ENCODE assay signal across 8 cellular contexts in genomic region chr18:10526211-10526949, GRCh38. TPM values are rescaled to one million over a fixed set of nuclear protein-coding genes. Genes with fewer than 3 reads are reported as not detected.
DNase-seq lines count a peak whose midpoint lies in the region; ATAC-seq, FAIRE-seq and TF ChIP-seq lines count a peak whose summit lies in the region.

No MANE protein-coding gene starts in this region.

- FAIRE-seq in keratinocyte (lab: Jason Lieb, UNC): no peak

- intact Hi-C loops in MCF 10A (cut with micrococcal nuclease): loop anchor here (10.0 kb wide), 3 partner anchors 202 to 952 kb away; no protein-coding TSS in a partner anchor

- peak overlapping the region; percentile 98 for H3K27ac Mint-ChIP-seq in T-helper 2 cell treated with Interferon-gamma antibody and Interleukin-4, amounts not matched to agents 5 μg/mL and 100 μg/mL, for 36 hours
- peak overlapping the region; percentile 95 for H3K27ac Mint-ChIP-seq in MCF 10A (ENCODE audit: low read depth, unreplicated experiment)

- peak overlapping the region; percentile 98 for H3K4me2 ChIP-seq in DND-41 (ENCODE audit: insufficient read depth, low read length)
- peak overlapping the region; percentile 86 for H3K4me2 ChIP-seq in keratinocyte (ENCODE audit: control insufficient read depth, extremely low read depth, insufficient read depth, low read depth, low read length)

- H3K4me1 ChIP-seq in DND-41 (ENCODE audit: insufficient read depth, low read length) (peaks cover 40% of the 10 kb centered on the region), keratinocyte (ENCODE audit: control insufficient read depth, extremely low read depth, insufficient read depth, low read length) (peaks cover 21% of the 10 kb centered on the region)

- CTCF ChIA-PET in MCF 10A (lab: Yijun Ruan, JAX): interaction anchor here (0.6 to 1.4 kb wide), 3 partner anchors 15 to 628 kb away, joined by 3 to 5 read pairs (median 4); no protein-coding TSS in a partner anchor

- H3K4me3 ChIP-seq in DND-41 (ENCODE audit: low read depth in 1 of 2, low read length in 2 of 2) (peak overlapping the region; percentile 99), HL-60 (replicated peaks; ENCODE audit: insufficient read depth, low read length) (peak overlapping the region; percentile 69), keratinocyte (ENCODE audit: control insufficient read depth in 2 of 3, extremely low read depth in 1 of 3, insufficient read depth in 2 of 3, low read depth in 1 of 3, low read length in 3 of 3) (peak overlapping the region; percentile 73 to 97 (median 90))

- no peaks in the 10 kb centered on the region for H3K36me3 Mint-ChIP-seq in T-helper 2 cell treated with Interferon-gamma antibody and Interleukin-4, amounts not matched to agents 5 μg/mL and 100 μg/mL, for 36 hours (ENCODE audit: low read depth)
- H3K36me3 Mint-ChIP-seq in MCF 10A (ENCODE audit: insufficient read depth, unreplicated experiment): peaks cover 5% of the 10 kb centered on the region

- TF ChIP-seq CTCF in DND-41 (IDR thresholded peaks at IDR 0.05; ENCODE audit: borderline replicate concordance, extremely low read depth, low read length, poor library complexity, severe bottlenecking) (no peak), GM20000 (IDR thresholded peaks at IDR 0.05; ENCODE audit: extremely low read depth, missing control alignments) (no peak), HL-60 (IDR thresholded peaks at IDR 0.05; ENCODE audit: insufficient read depth, low read length) (no peak), MCF 10A (IDR thresholded peaks at IDR 0.05; ENCODE audit: unreplicated experiment) (no peak), keratinocyte (optimal IDR thresholded peaks at IDR 0.05 in 1 of 3, IDR thresholded peaks at IDR 0.05 in 1 of 3, conservative IDR thresholded peaks at IDR 0.05 in 1 of 3; ENCODE audit: extremely low read depth in 1 of 3, insufficient read depth in 2 of 3, low read length in 3 of 3) (peak in 1 of 3 experiments; percentile 1)

- H2AFZ ChIP-seq in DND-41 (ENCODE audit: low read depth, low read length): peak overlapping the region; percentile 75
- peak overlapping the region; percentile 90 for H2AFZ ChIP-seq in keratinocyte (ENCODE audit: control insufficient read depth, low read length)

- H3K9me3 ChIP-seq in DND-41 (ENCODE audit: insufficient read depth, low read length, severe bottlenecking) (no peaks in the 10 kb centered on the region), keratinocyte (ENCODE audit: control insufficient read depth, low read depth, low read length) (no peaks in the 10 kb centered on the region)

- peak overlapping the region; percentile 86 for H3K9ac ChIP-seq in DND-41 (ENCODE audit: low read depth, low read length)
- peak overlapping the region; percentile 86 for H3K9ac ChIP-seq in keratinocyte (ENCODE audit: control insufficient read depth, extremely low read depth, insufficient read depth, low read length)

- peaks cover 55% of the 10 kb centered on the region for H3K79me2 ChIP-seq in DND-41 (ENCODE audit: insufficient read depth, low read length)
- H3K79me2 ChIP-seq in keratinocyte (ENCODE audit: control insufficient read depth, insufficient read depth, low read length): peaks cover 47% of the 10 kb centered on the region

- H3K27me3 ChIP-seq in DND-41 (ENCODE audit: insufficient read depth, low read length, poor library complexity) (no peaks in the 10 kb centered on the region), HL-60 (ENCODE audit: insufficient read depth, poor library complexity, severe bottlenecking) (no peaks in the 10 kb centered on the region), keratinocyte (ENCODE audit: control insufficient read depth, extremely low read depth, insufficient read depth, low read length) (no peaks in the 10 kb centered on the region)

- peaks cover 11% of the 10 kb centered on the region for H3K27me3 Mint-ChIP-seq in T-helper 2 cell treated with Interferon-gamma antibody and Interleukin-4, amounts not matched to agents 5 μg/mL and 100 μg/mL, for 36 hours (ENCODE audit: low read depth)
- H3K27me3 Mint-ChIP-seq in MCF 10A (ENCODE audit: insufficient read depth, unreplicated experiment): no peaks in the 10 kb centered on the region

- POLR2A ChIA-PET in MCF 10A (lab: Yijun Ruan, JAX): interaction anchor here (0.6 to 1.7 kb wide), 13 partner anchors 11 to 1598 kb away, joined by 3 to 6 read pairs (median 4); partner anchors contain the start of gene VAPA

- no TSS peak for BruUV-seq in MCF 10A (replicated peaks; lab: Mats Ljungman, UMichigan)

- H3K27ac ChIP-seq in DND-41 (ENCODE audit: low read length): peak overlapping the region; percentile 91
- peak overlapping the region; percentile 74 for H3K27ac ChIP-seq in HL-60 (replicated peaks)
- H3K27ac ChIP-seq in keratinocyte (ENCODE audit: control insufficient read depth, insufficient read depth, low read length): peak overlapping the region; percentile 74

- H3K9me3 Mint-ChIP-seq in T-helper 2 cell treated with Interferon-gamma antibody and Interleukin-4, amounts not matched to agents 5 μg/mL and 100 μg/mL, for 36 hours: no peaks in the 10 kb centered on the region
- H3K9me3 Mint-ChIP-seq in MCF 10A (ENCODE audit: unreplicated experiment): no peaks in the 10 kb centered on the region

- peaks cover 5% of the 10 kb centered on the region for H3K9me1 ChIP-seq in keratinocyte (ENCODE audit: control insufficient read depth, extremely low read depth, insufficient read depth, low read length)

- peak; percentile 82 for ATAC-seq in DND-41 (ENCODE audit: insufficient read depth, low read depth)

- H3K4me3 Mint-ChIP-seq in T-helper 2 cell treated with Interferon-gamma antibody and Interleukin-4, amounts not matched to agents 5 μg/mL and 100 μg/mL, for 36 hours: peak overlapping the region; percentile 97
- peak overlapping the region; percentile 91 for H3K4me3 Mint-ChIP-seq in MCF 10A (ENCODE audit: unreplicated experiment)

- dilution Hi-C loops in keratinocyte (cut with MboI; ENCODE audit: extremely low pct_ligation_motif_present, low sequenced_read_pairs): no loop called here

- peak; percentile 74 for DNase-seq in DND-41
- peak; percentile 76 for DNase-seq in GM20000 (ENCODE audit: low spot score)
- peak; percentile 51 to 63 for DNase-seq in HL-60 (ENCODE audit: low read depth in 1 of 2, low spot score in 1 of 2)
- DNase-seq in T-helper 2 cell treated with Interferon-gamma antibody and Interleukin-4, amounts not matched to agents 5 μg/mL and 100 μg/mL, for 36 hours (ENCODE audit: low spot score): peak; percentile 61
- peak; percentile 38 for DNase-seq in MCF 10A (ENCODE audit: unreplicated experiment)
- no peak for DNase-seq in keratinocyte (ENCODE audit: low read depth, low spot score)
- peak; percentile 21 to 44 for DNase-seq in stimulated activated CD4-positive, alpha-beta T cell treated with anti-CD3 and anti-CD28 coated beads, Interleukin-1b, Interleukin-23, amount 100 ng/mL, for 4 hours (ENCODE audit: low read depth in 2 of 2)
- no peak for DNase-seq in middle frontal gyrus (ENCODE audit: extremely low spot score, low spot score)

- H4K20me1 ChIP-seq in DND-41 (ENCODE audit: insufficient read depth, low read length) (peaks cover 29% of the 10 kb centered on the region), keratinocyte (ENCODE audit: control insufficient read depth, extremely low read depth, insufficient read depth, low read length) (no peaks in the 10 kb centered on the region)

- H3K36me3 ChIP-seq in DND-41 (ENCODE audit: insufficient read depth, low read length) (no peaks in the 10 kb centered on the region; the same call in 1 of the 2 replicates), keratinocyte (ENCODE audit: control insufficient read depth in 2 of 2, extremely low read depth in 1 of 2, insufficient read depth in 2 of 2, low read length in 2 of 2) (no peaks in the 10 kb centered on the region)

- H3K4me1 Mint-ChIP-seq in T-helper 2 cell treated with Interferon-gamma antibody and Interleukin-4, amounts not matched to agents 5 μg/mL and 100 μg/mL, for 36 hours (ENCODE audit: low read depth): peaks cover 45% of the 10 kb centered on the region
- peaks cover 29% of the 10 kb centered on the region for H3K4me1 Mint-ChIP-seq in MCF 10A (ENCODE audit: insufficient read depth, unreplicated experiment)

RNA-seq across cellular contexts. Expression of gene NAPG, which starts 0.6 kb away (rescaled TPM):
- 31.8 and 32.2 TPM in 2 replicates for total RNA-seq in MCF 10A (2022)
- 19.8 to 30.8 TPM (median 22.8 TPM) in 3 replicates for polyA plus RNA-seq in keratinocyte
- polyA plus RNA-seq in keratinocyte (2011; ENCODE audit: low read depth): 19.1 TPM
- polyA plus RNA-seq in keratinocyte (2011; cell fraction: cytosol; rRNA removed): 12.7 and 23.7 TPM in 2 replicates
- polyA plus RNA-seq in keratinocyte (2011; cell fraction: nucleus; rRNA removed): 27.7 and 33.9 TPM in 2 replicates
- polyA plus RNA-seq in keratinocyte (2012; ENCODE audit: low replicate concordance): 16.2 and 19.5 TPM in 2 replicates
- 9.9 to 23.5 TPM (median 12.2 TPM) in 3 replicates for polyA minus RNA-seq in keratinocyte
- polyA minus RNA-seq in keratinocyte (2011; cell fraction: cytosol; rRNA and poly(A)+ RNA removed): 10.7 TPM
- polyA minus RNA-seq in keratinocyte (2011; cell fraction: nucleus; rRNA and poly(A)+ RNA removed): 9.4 and 21.6 TPM in 2 replicates

Comparison
In these comparisons a context has a peak if more than half of its experiments do, and no peak if none do; other contexts are left out.
1. DNase-seq: peak in DND-41 (single experiment), GM20000 (single experiment), HL-60 (2 of 2), T-helper 2 cell treated with Interferon-gamma antibody and Interleukin-4, amounts not matched to agents 5 μg/mL and 100 μg/mL, for 36 hours (single experiment), MCF 10A (single experiment) and stimulated activated CD4-positive, alpha-beta T cell treated with anti-CD3 and anti-CD28 coated beads, Interleukin-1b, Interleukin-23, amount 100 ng/mL, for 4 hours (2 of 2); none in keratinocyte (single experiment) and middle frontal gyrus (single experiment).
2. Peak in every context shown above with its lines, with median percentiles within 50 percentile points of each other: H3K27ac ChIP-seq and H3K4me3 ChIP-seq.